Comparison of ENCODE assay signal across 31 cellular contexts in the genomic region with DNA sequence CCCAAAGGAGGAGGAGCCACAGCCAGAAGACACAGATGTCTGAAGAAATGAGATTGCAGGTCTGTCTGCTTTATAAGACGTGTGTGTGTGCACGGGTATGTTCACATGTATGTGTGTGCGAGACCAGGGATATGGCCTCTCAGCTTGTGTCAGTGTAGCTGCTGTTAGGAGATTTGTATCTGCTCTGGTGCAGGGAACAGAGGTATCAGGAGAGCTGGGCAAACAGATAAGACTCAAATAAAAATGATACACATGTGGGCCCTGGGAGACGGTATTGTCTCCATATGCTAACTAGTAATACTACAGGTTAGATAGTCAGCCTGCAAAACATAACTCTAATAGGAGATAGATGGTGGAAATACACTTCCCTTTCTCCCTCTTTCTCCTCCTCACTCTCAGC.
"Had no signal": no experiment of that assay in that cellular context is flagged by ENCODE, and none has a peak within 500 bp of the region (broad histone marks: within the 10 kb centered on the region; RNA-seq: fewer than 3 reads in every experiment).

No MANE protein-coding gene starts in this region.

- H3K27ac ChIP-seq: cardiac muscle cell, WERI-Rb-1 had no signal

- ATAC-seq: activated CD4-positive, alpha-beta T cell treated with anti-CD3 and anti-CD28 coated beads for 36 hours; activated CD4-positive, CD25-positive, alpha-beta regulatory T cell treated with anti-CD3 and anti-CD28 coated beads, Interleukin-2, amount 50 U/mL, for 24 hours; activated CD8-positive, alpha-beta memory T cell treated with anti-CD3 and anti-CD28 coated beads, Interleukin-2, amount 10 ng/mL, durations not matched to agents 7 days and 5 days; activated CD8-positive, alpha-beta T cell treated with anti-CD3 and anti-CD28 coated beads, Interleukin-2, amount 10 ng/mL, durations not matched to agents 7 days and 5 days; activated naive CD8-positive, alpha-beta T cell treated with anti-CD3 and anti-CD28 coated beads, Interleukin-2, amount 50 U/mL, for 24 hours; WTC11 had no signal

- H3K36me3 ChIP-seq: ascending aorta, cardiac muscle cell, WERI-Rb-1 had no signal

- H3K9me3 ChIP-seq: ascending aorta had no signal

- DNase-seq: activated CD4-positive, alpha-beta memory T cell treated with anti-CD3 and anti-CD28 coated beads, Interleukin-2, amount 10 ng/mL, durations not matched to agents 7 days and 5 days; activated CD4-positive, alpha-beta T cell treated with anti-CD3 and anti-CD28 coated beads for 1 hour; activated CD4-positive, alpha-beta T cell treated with anti-CD3 and anti-CD28 coated beads for 36 hours; activated CD4-positive, alpha-beta T cell treated with anti-CD3 and anti-CD28 coated beads for 48 hours; activated CD4-positive, alpha-beta T cell treated with anti-CD3 and anti-CD28 coated beads, Interleukin-2, amount 10 ng/mL, durations not matched to agents 7 days and 5 days; activated CD4-positive, alpha-beta T cell treated with anti-CD3 and anti-CD28 coated beads, Interleukin-2, amount 50 U/mL, for 48 hours; activated CD4-positive, CD25-positive, alpha-beta regulatory T cell; activated CD8-positive, alpha-beta memory T cell treated with anti-CD3 and anti-CD28 coated beads for 24 hours; activated CD8-positive, alpha-beta memory T cell treated with anti-CD3 and anti-CD28 coated beads, Interleukin-2, amount 10 ng/mL, durations not matched to agents 7 days and 5 days; activated CD8-positive, alpha-beta memory T cell treated with anti-CD3 and anti-CD28 coated beads, Interleukin-2, amount 50 U/mL, for 48 hours; activated CD8-positive, alpha-beta T cell treated with anti-CD3 and anti-CD28 coated beads, Interleukin-2, amount 10 ng/mL, durations not matched to agents 7 days and 5 days; activated effector memory CD4-positive, alpha-beta T cell treated with Interleukin-2 at 50 U/mL for 16 hours; activated gamma-delta T cell; activated naive CD4-positive, alpha-beta T cell treated with anti-CD3 and anti-CD28 coated beads, Interleukin-2, amount 10 ng/mL, durations not matched to agents 7 days and 5 days; activated naive CD4-positive, alpha-beta T cell treated with Interleukin-2 at 50 U/mL for 16 hours; activated naive CD8-positive, alpha-beta T cell treated with anti-CD3 and anti-CD28 coated beads, Interleukin-2, amount 10 ng/mL, durations not matched to agents 7 days and 5 days; activated naive CD8-positive, alpha-beta T cell treated with anti-CD3 and anti-CD28 coated beads, Interleukin-2, amount 50 U/mL, for 24 hours; activated T-cell treated with anti-CD3 and anti-CD28 coated beads, Interleukin-2, amount 50 U/mL, for 24 hours; activated T-cell treated with anti-CD3 and anti-CD28 coated beads, Interleukin-2, amount 50 U/mL, for 48 hours; amygdala; anterior cingulate cortex; caudate nucleus; cerebellar nuclear complex; T-helper 1 cell; T-helper 2 cell; T-helper 9 cell; WERI-Rb-1 had no signal

- H3K27me3 ChIP-seq: ascending aorta, cardiac muscle cell had no signal

- H3K4me3 ChIP-seq: cardiac muscle cell had no signal
